9 cellular contexts compared by ENCODE assay signal in genomic region chr19:45485301-45486077, GRCh38. TPM values are rescaled to one million over a fixed set of nuclear protein-coding genes. Genes with fewer than 3 reads are reported as not detected.
DNase-seq lines count a peak whose midpoint lies in the region; ATAC-seq, FAIRE-seq and TF ChIP-seq lines count a peak whose summit lies in the region.
"Had no signal": no experiment of that assay in that cellular context is flagged by ENCODE, and none has a peak within 500 bp of the region (broad histone marks: within the 10 kb centered on the region; RNA-seq: fewer than 3 reads in every experiment).

No MANE protein-coding gene starts in this region.

- intact Hi-C loops in colonic mucosa (cut with DNase I), result no loop called here

- no peak for DNase-seq in BJ (ENCODE audit: low read depth)
- DNase-seq in GM19239 (ENCODE audit: insufficient read length, low spot score), result peak; percentile 77
- DNase-seq in NCI-H510A treated with DMSO at 0.1 percent for 48 hours (lab: John Stamatoyannopoulos, UW), result peak; percentile 86
- DNase-seq in activated CD4-positive, alpha-beta T cell treated with anti-CD3 and anti-CD28 coated beads for 4 hours, result peak; percentile 98
- peak; percentile 99 for DNase-seq in colonic mucosa
- peak; percentile 97 for DNase-seq in left lobe of liver (ENCODE audit: low spot score)
- peak; percentile 99 to 100 for DNase-seq in stimulated activated CD4-positive, alpha-beta T cell treated with anti-CD3 and anti-CD28 coated beads, Interleukin-2, amount 100 ng/mL, for 24 hours

- FAIRE-seq in GM19239 (lab: Jason Lieb, UNC), result peak; percentile 94
- FAIRE-seq: colon had no signal

- H3K9me3 ChIP-seq in colonic mucosa, result no peaks in the 10 kb centered on the region

- CTCF ChIA-PET in BJ (lab: Yijun Ruan, JAX), result interaction anchor here (0.5 to 23.1 kb wide), 49 partner anchors 8 to 598 kb away, joined by 3 to 764 read pairs (median 4); partner anchors contain the start of genes EML2, ERCC1, FOSB and PPM1N

- H3K4me1 ChIP-seq in colonic mucosa, result no peaks in the 10 kb centered on the region

- peak overlapping the region; percentile 39 for H3K27ac ChIP-seq in colonic mucosa

- POLR2A ChIA-PET in BJ (lab: Charles Lee), result interaction anchor here (0.5 to 0.7 kb wide), 3 partner anchors 16 to 46 kb away, joined by 3 read pairs; no protein-coding TSS in a partner anchor

- ATAC-seq in HG03439 (IDR thresholded peaks at IDR 0.05; ENCODE audit: unreplicated experiment) (peak; percentile 87), left lobe of liver (peak; percentile 99)

- H3K36me3 ChIP-seq in BJ (ENCODE audit: control insufficient read depth, insufficient read depth, low read length), result peaks cover 2% of the 10 kb centered on the region; the same call in 1 of the 2 replicates
- H3K36me3 ChIP-seq in colonic mucosa, result no peaks in the 10 kb centered on the region

- TF ChIP-seq CTCF in BJ (IDR thresholded peaks at IDR 0.05; ENCODE audit: insufficient read depth, low read depth, low read length) (peak; percentile 91), colonic mucosa (IDR thresholded peaks at IDR 0.05) (peak; percentile 69)

- H3K4me3 ChIP-seq in BJ (ENCODE audit: low read depth, low read length) (peak overlapping the region; percentile 65), colonic mucosa (peak overlapping the region; percentile 74)

- H3K9ac ChIP-seq in colonic mucosa (ENCODE audit: low read depth in 2 of 2, low read length in 2 of 2), result peak overlapping the region; percentile 40 to 57

- H3K27me3 ChIP-seq in BJ (ENCODE audit: control insufficient read depth, insufficient read depth, low read length) (no peaks in the 10 kb centered on the region), colonic mucosa (no peaks in the 10 kb centered on the region)

RNA-seq across cellular contexts. Expression of gene RTN2, which starts 11.4 kb away (rescaled TPM):
- polyA plus RNA-seq in BJ (2011; rRNA removed), result 27.3 and 42.3 TPM in 2 replicates
- 19.1 and 27.1 TPM in 2 replicates for polyA minus RNA-seq in BJ (2011; rRNA and poly(A)+ RNA removed)
- total RNA-seq in colonic mucosa (1 to 10 TPM; 4.9 to 8.4 TPM), left lobe of liver (3.0 TPM)

RNA-seq across cellular contexts. Expression of gene PPM1N, which starts 12.8 kb away (rescaled TPM):
- 1.0 and 1.2 TPM in 2 replicates for polyA plus RNA-seq in BJ (2011; rRNA removed)
- polyA minus RNA-seq in BJ (2011; rRNA and poly(A)+ RNA removed), result 0.66 TPM in 1 of 2 replicates, not detected in the other
- total RNA-seq in colonic mucosa (1 to 10 TPM in 1 of 2 donors, under 1 TPM in 1; 0.67 to 1.7 TPM), left lobe of liver (0.86 TPM)

RNA-seq across cellular contexts. Expression of gene FOSB, which starts 17.7 kb away (rescaled TPM):
- polyA plus RNA-seq in BJ (2011; rRNA removed), result 2.6 and 4.5 TPM in 2 replicates
- 10.1 and 15.8 TPM in 2 replicates for polyA minus RNA-seq in BJ (2011; rRNA and poly(A)+ RNA removed)
- total RNA-seq in colonic mucosa, result 1 to 10 TPM; 1.5 to 3.4 TPM
- 0.35 TPM for total RNA-seq in left lobe of liver

RNA-seq across cellular contexts. Expression of gene VASP, which starts 21.8 kb away (rescaled TPM):
- polyA plus RNA-seq in BJ (2011; rRNA removed), result 110 and 117 TPM in 2 replicates
- 119 and 157 TPM in 2 replicates for polyA minus RNA-seq in BJ (2011; rRNA and poly(A)+ RNA removed)
- total RNA-seq in colonic mucosa, result 100 to 1,000 TPM; 236 to 261 TPM
- total RNA-seq in left lobe of liver, result 21.7 TPM
